Comparison of ENCODE assay signal across 8 cellular contexts in the genomic region with DNA sequence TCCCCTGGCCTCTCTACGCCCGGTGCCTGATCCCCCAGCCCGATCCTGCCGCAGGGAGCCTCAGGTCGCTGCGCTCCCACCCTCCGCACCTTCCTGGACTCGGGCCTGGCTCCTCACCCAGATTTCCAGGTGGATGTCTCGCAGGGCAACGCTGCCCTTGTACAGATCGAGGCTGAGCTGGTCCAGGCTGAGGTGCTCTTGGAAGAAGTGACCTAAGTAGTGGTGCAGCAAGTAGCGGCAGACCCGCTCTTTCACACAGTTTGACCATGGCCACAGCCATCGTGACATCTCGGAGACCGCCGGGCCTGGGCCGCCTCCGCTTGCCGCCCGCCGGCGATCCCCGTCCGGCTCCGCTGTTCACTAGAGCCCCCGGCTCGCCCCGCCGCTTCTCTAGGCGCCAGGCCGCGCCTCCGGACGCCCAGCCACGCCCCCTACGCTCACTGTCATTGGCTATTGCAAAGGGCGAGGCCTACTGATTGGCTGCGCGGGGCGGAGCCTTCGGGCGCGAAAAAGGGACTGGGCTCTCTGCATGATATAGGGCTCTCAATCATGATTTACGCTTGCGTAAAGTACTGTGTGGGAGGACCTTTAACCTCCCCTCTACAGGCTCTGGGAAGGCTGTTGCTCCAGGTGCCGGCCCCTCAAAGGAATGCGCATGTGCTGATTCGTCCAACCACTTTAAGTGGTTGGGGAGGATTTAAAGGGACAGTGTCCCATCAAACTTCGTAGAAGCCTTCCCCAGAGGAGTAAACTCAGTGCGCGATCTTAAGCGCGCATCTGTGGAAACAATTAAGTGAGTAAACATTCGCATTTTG. TPM values are rescaled to one million over a fixed set of nuclear protein-coding genes. Genes with fewer than 3 reads are reported as not detected.
DNase-seq lines count a peak whose midpoint lies in the region; ATAC-seq and TF ChIP-seq lines count a peak whose summit lies in the region.

A gene (minus strand): TSS at position 362 of the 815 bp plus-strand sequence. CDS start 74 bp downstream, at position 288.

- H3K27me3 Mint-ChIP-seq in activated T-cell treated with anti-CD3 and anti-CD28 coated beads, Interleukin-2, amount 50 U/mL, for 4 hours (ENCODE audit: low read depth): no peaks in the 10 kb centered on the region

- peak; percentile 100 for DNase-seq in DMS53 (lab: John Stamatoyannopoulos, UW)
- DNase-seq in KG1 (lab: John Stamatoyannopoulos, UW): peak; percentile 99
- peak; percentile 99 for DNase-seq in Panc1 (ENCODE audit: low read depth, low spot score)
- peak; percentile 99 for DNase-seq in activated T-cell treated with anti-CD3 and anti-CD28 coated beads, Interleukin-2, amount 50 U/mL, for 4 hours
- peak; percentile 97 for DNase-seq in stimulated activated CD8-positive, alpha-beta memory T cell treated with anti-CD3 and anti-CD28 coated beads, Interleukin-7, amount 100 ng/mL, for 1 hour (ENCODE audit: low read depth in 2 of 2)

- H3K36me3 Mint-ChIP-seq in activated T-cell treated with anti-CD3 and anti-CD28 coated beads, Interleukin-2, amount 50 U/mL, for 4 hours (ENCODE audit: insufficient read depth): no peaks in the 10 kb centered on the region

- H3K4me3 Mint-ChIP-seq in activated T-cell treated with anti-CD3 and anti-CD28 coated beads, Interleukin-2, amount 50 U/mL, for 4 hours: peak within 1 kb of the TSS; percentile 86

- H3K36me3 ChIP-seq in Panc1 (ENCODE audit: control insufficient read depth, insufficient read depth, low read length) (no peaks in the 10 kb centered on the region; the same call in 1 of the 2 replicates), esophagus (ENCODE audit: control insufficient read depth in 2 of 2, insufficient read depth in 2 of 2, low read length in 1 of 2) (peaks cover 3 to 20% of the 10 kb centered on the region in 2 donors), mucosa of stomach (ENCODE audit: control insufficient read depth, insufficient read depth, low read length) (peaks cover under 1% of the 10 kb centered on the region)

- intact Hi-C loops in Panc1 (cut with micrococcal nuclease; ENCODE audit: unreplicated experiment): no loop called here

- BruUV-seq in Panc1 (replicated peaks; lab: Mats Ljungman, UMichigan): no TSS peak

- in situ Hi-C loops in Panc1 (cut with HindIII; ENCODE audit: low pct_unique_long_range_greater_than_20kb, low sequenced_read_pairs): no loop called here

- H3K4me1 Mint-ChIP-seq in activated T-cell treated with anti-CD3 and anti-CD28 coated beads, Interleukin-2, amount 50 U/mL, for 4 hours (ENCODE audit: low read depth): peaks cover 25% of the 10 kb centered on the region

- POLR2A ChIA-PET in Panc1 (lab: Charles Lee): no interaction called here

- ATAC-seq in GM21723 (IDR thresholded peaks at IDR 0.05; ENCODE audit: unreplicated experiment) (peak; percentile 92), Panc1 (peak; percentile 98)
- ATAC-seq in activated T-cell treated with anti-CD3 and anti-CD28 coated beads, Interleukin-2, amount 50 U/mL, for 4 hours: peak; percentile 97

- peak within 1 kb of the TSS; percentile 97 for H3K27ac ChIP-seq in Panc1 (ENCODE audit: low read length)
- H3K27ac ChIP-seq in esophagus (ENCODE audit: low read depth in 2 of 2, low read length in 1 of 2): peak within 1 kb of the TSS; percentile 71 to 88

- no peaks in the 10 kb centered on the region for H3K27me3 ChIP-seq in Panc1 (ENCODE audit: control insufficient read depth, insufficient read depth, low read length)
- H3K27me3 ChIP-seq in esophagus (ENCODE audit: control insufficient read depth in 1 of 2, insufficient read depth in 2 of 2, low read length in 2 of 2): no peaks in the 10 kb centered on the region
- H3K27me3 ChIP-seq in mucosa of stomach (ENCODE audit: control insufficient read depth, insufficient read depth, low read length): no peaks in the 10 kb centered on the region

- H3K4me3 ChIP-seq in Panc1 (ENCODE audit: low read depth in 2 of 2, low read length in 2 of 2) (peak within 1 kb of the TSS; percentile 90 to 97), esophagus (ENCODE audit: low read depth in 1 of 2, low read length in 2 of 2) (peak within 1 kb of the TSS; percentile 73 to 92), mucosa of stomach (ENCODE audit: low read length) (peak within 1 kb of the TSS; percentile 95)

- H3K9ac ChIP-seq in mucosa of stomach (ENCODE audit: low read length): peak within 1 kb of the TSS; percentile 95

- CTCF ChIA-PET in Panc1 (lab: Charles Lee): interaction anchor here (0.6 to 0.9 kb wide), 2 partner anchors 29 to 154 kb away, joined by 4 to 7 read pairs; no protein-coding TSS in a partner anchor

- H3K4me1 ChIP-seq in Panc1 (ENCODE audit: control insufficient read depth, insufficient read depth, low read length) (peaks cover 19% of the 10 kb centered on the region), esophagus (ENCODE audit: control insufficient read depth in 2 of 2, insufficient read depth in 2 of 2, low read length in 1 of 2) (peaks cover 4 to 6% of the 10 kb centered on the region in 2 donors), mucosa of stomach (ENCODE audit: control insufficient read depth, insufficient read depth, low read length) (peaks cover 17% of the 10 kb centered on the region)

- H3K9me3 Mint-ChIP-seq in activated T-cell treated with anti-CD3 and anti-CD28 coated beads, Interleukin-2, amount 50 U/mL, for 4 hours: no peaks in the 10 kb centered on the region

- no peak for TF ChIP-seq CTCF in Panc1 (IDR thresholded peaks at IDR 0.05)

- 0 to 1% methylated on average over 53 to 55 of the region's 55 CpGs for WGBS in esophagus, 2 donors

- H3K9me3 ChIP-seq in Panc1 (ENCODE audit: control insufficient read depth, insufficient read depth, low read depth, low read length) (no peaks in the 10 kb centered on the region), esophagus (ENCODE audit: control insufficient read depth in 2 of 2, insufficient read depth in 1 of 2, low read depth in 1 of 2, low read length in 1 of 2) (no peaks in the 10 kb centered on the region), mucosa of stomach (ENCODE audit: control insufficient read depth, low read length) (no peaks in the 10 kb centered on the region)

RNA-seq across cellular contexts. Expression of the gene that starts here (rescaled TPM):
- total RNA-seq in Panc1 (2021; ENCODE audit: unreplicated experiment): 28.8 TPM
- polyA plus RNA-seq in Panc1 (2012; ENCODE audit: insufficient read length): 32.7 TPM
- total RNA-seq in activated T-cell treated with anti-CD3 and anti-CD28 coated beads, Interleukin-2, amount 50 U/mL, for 4 hours: 10 to 100 TPM; 20.6 to 24.1 (median 21.7) TPM
- 10 to 100 TPM; 10.4 to 11.4 TPM for polyA plus RNA-seq in esophagus

Comparison
In these comparisons a context has a peak if more than half of its experiments do, and no peak if none do; other contexts are left out.
1. Peak in every context shown above with its lines: DNase-seq, ATAC-seq, H3K4me3 ChIP-seq and H3K27ac ChIP-seq.